In the genomic region with DNA sequence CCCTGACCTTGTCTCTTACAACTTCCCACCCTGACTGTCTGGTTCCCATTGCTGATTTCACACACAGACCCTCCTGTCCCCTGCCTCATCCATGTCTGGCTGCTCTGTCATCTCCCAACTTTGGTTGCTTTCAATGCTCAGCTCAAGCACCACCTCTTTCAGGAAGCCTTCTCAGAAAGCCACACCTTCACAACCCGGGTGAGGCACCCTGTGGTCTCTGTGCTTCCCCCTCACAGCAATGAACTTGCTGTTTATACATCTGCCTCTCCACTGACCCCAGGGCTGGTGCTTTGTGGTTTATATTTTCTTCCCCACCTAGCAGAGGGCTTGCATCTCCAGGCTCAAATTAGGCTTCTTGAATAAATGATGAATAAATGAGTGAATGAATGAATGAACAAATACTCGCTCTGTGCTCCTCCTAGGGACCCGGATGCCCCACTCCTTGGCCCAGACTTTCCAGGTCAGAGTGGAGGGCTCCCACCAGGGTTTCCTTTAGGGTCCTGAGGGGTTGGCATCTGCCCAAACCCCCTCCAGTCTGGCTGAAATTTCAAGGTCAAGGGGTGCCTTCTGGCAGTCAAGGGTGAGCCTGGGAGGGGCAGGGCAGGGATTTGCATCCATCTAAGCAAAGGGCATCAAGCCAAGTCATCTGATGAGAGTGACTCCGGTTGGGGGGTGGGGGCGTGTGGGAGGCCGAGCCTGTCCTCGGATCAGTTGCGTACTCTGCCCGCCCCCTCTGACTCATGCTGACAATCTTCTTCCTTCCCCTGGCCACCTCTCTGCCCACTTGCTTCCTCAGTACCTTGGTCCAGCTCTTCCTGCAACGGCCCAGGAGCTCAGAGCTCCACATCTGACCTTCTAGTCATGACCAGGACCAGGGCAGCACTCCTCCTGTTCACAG, we compare ENCODE assay signal across 8 cellular contexts. TPM values are rescaled to one million over a fixed set of nuclear protein-coding genes. Genes with fewer than 3 reads are reported as not detected.
DNase-seq lines count a peak whose midpoint lies in the region; ATAC-seq lines count a peak whose summit lies in the region.

A gene (plus strand): TSS at position 783 of the 898 bp plus-strand sequence. CDS start 79 bp downstream, at position 862.

- H3K4me1 ChIP-seq in duodenal mucosa (ENCODE audit: control insufficient read depth in 1 of 2, insufficient read depth in 2 of 2, low read length in 2 of 2) = peaks cover 5 to 8% of the 10 kb centered on the region in 2 donors
- H3K4me1 ChIP-seq in naive thymus-derived CD4-positive, alpha-beta T cell (ENCODE audit: control insufficient read depth in 2 of 2, insufficient read depth in 2 of 2, low read length in 2 of 2) = peaks cover 8 to 13% of the 10 kb centered on the region in 2 donors

- peak within 1 kb of the TSS; percentile 81 for H3K4me3 Mint-ChIP-seq in T-helper 2 cell treated with Interferon-gamma antibody and Interleukin-4, amounts not matched to agents 5 μg/mL and 100 μg/mL, for 36 hours
- peak within 1 kb of the TSS in 5 of 10 donors; percentile 13 to 87 (median 56) for H3K4me3 Mint-ChIP-seq in naive thymus-derived CD4-positive, alpha-beta T cell

- intact Hi-C loops in naive thymus-derived CD4-positive, alpha-beta T cell (cut with micrococcal nuclease) = loop anchor here in 1 of 2 donors (2.0 kb wide), 1 partner anchor 514 kb away; no protein-coding TSS in a partner anchor

- peak within 1 kb of the TSS; percentile 98 for H3K27ac Mint-ChIP-seq in T-helper 2 cell treated with Interferon-gamma antibody and Interleukin-4, amounts not matched to agents 5 μg/mL and 100 μg/mL, for 36 hours
- peak within 1 kb of the TSS in 7 of 9 donors; percentile 57 to 97 (median 81) for H3K27ac Mint-ChIP-seq in naive thymus-derived CD4-positive, alpha-beta T cell

- no peaks in the 10 kb centered on the region for H3K36me3 ChIP-seq in duodenal mucosa (ENCODE audit: control insufficient read depth in 1 of 2, insufficient read depth in 2 of 2, low read length in 2 of 2)
- H3K36me3 ChIP-seq in naive thymus-derived CD4-positive, alpha-beta T cell (ENCODE audit: control insufficient read depth in 2 of 3, insufficient read depth in 3 of 3, low read length in 3 of 3) = no peaks in the 10 kb centered on the region

- CTCF ChIA-PET in naive thymus-derived CD4-positive, alpha-beta T cell (lab: Charles Lee) = no interaction called here

- H3K4me3 ChIP-seq in duodenal mucosa (ENCODE audit: low read depth in 1 of 2, low read length in 2 of 2) = peak within 1 kb of the TSS; percentile 21 to 35
- no peak within 1 kb of the TSS for H3K4me3 ChIP-seq in naive thymus-derived CD4-positive, alpha-beta T cell (ENCODE audit: low read length)

- no peaks in the 10 kb centered on the region for H3K27me3 ChIP-seq in duodenal mucosa (ENCODE audit: control insufficient read depth in 1 of 2, insufficient read depth in 2 of 2, low read length in 2 of 2)
- H3K27me3 ChIP-seq in naive thymus-derived CD4-positive, alpha-beta T cell (ENCODE audit: control insufficient read depth in 2 of 2, insufficient read depth in 2 of 2, low read length in 2 of 2) = no peaks in the 10 kb centered on the region

- H3K27me3 Mint-ChIP-seq in T-helper 2 cell treated with Interferon-gamma antibody and Interleukin-4, amounts not matched to agents 5 μg/mL and 100 μg/mL, for 36 hours (ENCODE audit: low read depth) = no peaks in the 10 kb centered on the region
- no peaks in the 10 kb centered on the region for H3K27me3 Mint-ChIP-seq in naive thymus-derived CD4-positive, alpha-beta T cell

- peaks cover 1% of the 10 kb centered on the region for H3K36me3 Mint-ChIP-seq in T-helper 2 cell treated with Interferon-gamma antibody and Interleukin-4, amounts not matched to agents 5 μg/mL and 100 μg/mL, for 36 hours (ENCODE audit: low read depth)
- peaks cover 0 to 4% (median 0%) of the 10 kb centered on the region in 5 donors for H3K36me3 Mint-ChIP-seq in naive thymus-derived CD4-positive, alpha-beta T cell

- peak; percentile 66 for ATAC-seq in HG03342 (IDR thresholded peaks at IDR 0.05; ENCODE audit: unreplicated experiment)
- ATAC-seq in naive thymus-derived CD4-positive, alpha-beta T cell = peak; percentile 68

- no peaks in the 10 kb centered on the region for H3K9me3 Mint-ChIP-seq in T-helper 2 cell treated with Interferon-gamma antibody and Interleukin-4, amounts not matched to agents 5 μg/mL and 100 μg/mL, for 36 hours
- peaks cover 0 to 4% (median 0%) of the 10 kb centered on the region in 11 donors for H3K9me3 Mint-ChIP-seq in naive thymus-derived CD4-positive, alpha-beta T cell

- peaks cover 55% of the 10 kb centered on the region for H3K4me1 Mint-ChIP-seq in T-helper 2 cell treated with Interferon-gamma antibody and Interleukin-4, amounts not matched to agents 5 μg/mL and 100 μg/mL, for 36 hours (ENCODE audit: low read depth)
- H3K4me1 Mint-ChIP-seq in naive thymus-derived CD4-positive, alpha-beta T cell = peaks cover 7 to 65% (median 14%) of the 10 kb centered on the region in 7 donors

- POLR2A ChIA-PET in naive thymus-derived CD4-positive, alpha-beta T cell (lab: Charles Lee) = no interaction called here

- H3K9me3 ChIP-seq in duodenal mucosa (ENCODE audit: control insufficient read depth in 1 of 2, low read length in 2 of 2) = peaks cover 0 to 2% of the 10 kb centered on the region in 2 donors
- no peaks in the 10 kb centered on the region for H3K9me3 ChIP-seq in naive thymus-derived CD4-positive, alpha-beta T cell (ENCODE audit: control insufficient read depth in 2 of 3, low read length in 3 of 3)

- H3K9ac ChIP-seq in duodenal mucosa (ENCODE audit: low read depth in 1 of 2, low read length in 2 of 2) = peak within 1 kb of the TSS in 1 of 2 donors; percentile 33

- no peak within 1 kb of the TSS for H3K27ac ChIP-seq in duodenal mucosa (ENCODE audit: low read depth, low read length)
- no peak within 1 kb of the TSS for H3K27ac ChIP-seq in naive thymus-derived CD4-positive, alpha-beta T cell (ENCODE audit: low read depth, low read length)

- DNase-seq in activated CD4-positive, alpha-beta T cell treated with anti-CD3 and anti-CD28 coated beads for 24 hours (ENCODE audit: low read depth in 2 of 2) = peak; percentile 25 to 56
- no peak for DNase-seq in activated CD4-positive, alpha-beta T cell treated with anti-CD3 and anti-CD28 coated beads for 1 hour
- peak; percentile 92 for DNase-seq in T-helper 2 cell treated with Interferon-gamma antibody and Interleukin-4, amounts not matched to agents 5 μg/mL and 100 μg/mL, for 36 hours (ENCODE audit: low spot score)
- peak in 1 of 9 donors; percentile 81 for DNase-seq in naive thymus-derived CD4-positive, alpha-beta T cell
- no peak for DNase-seq in HuH-7.5 (ENCODE audit: low spot score)
- no peak for DNase-seq in 8988T

RNA-seq across cellular contexts. Expression of the gene that starts here (rescaled TPM):
- 100 to 1,000 TPM in 1 of 5 experiments, 10 to 100 TPM in 2, 1 to 10 TPM in 2; 4.0 to 306 (median 40.2) TPM for total RNA-seq in naive thymus-derived CD4-positive, alpha-beta T cell
- under 1 TPM in 1 of 2 donors, not detected in 1; 0.05 TPM for polyA plus RNA-seq in naive thymus-derived CD4-positive, alpha-beta T cell

Comparison
In these comparisons a context has a peak if more than half of its experiments do, and no peak if none do; other contexts are left out.
1. DNase-seq: peak in activated CD4-positive, alpha-beta T cell treated with anti-CD3 and anti-CD28 coated beads for 24 hours (2 of 2) and T-helper 2 cell treated with Interferon-gamma antibody and Interleukin-4, amounts not matched to agents 5 μg/mL and 100 μg/mL, for 36 hours (single experiment); none in activated CD4-positive, alpha-beta T cell treated with anti-CD3 and anti-CD28 coated beads for 1 hour (single experiment), HuH-7.5 (single experiment) and 8988T (single experiment).